14 cellular contexts compared by ENCODE assay signal in the genomic region with DNA sequence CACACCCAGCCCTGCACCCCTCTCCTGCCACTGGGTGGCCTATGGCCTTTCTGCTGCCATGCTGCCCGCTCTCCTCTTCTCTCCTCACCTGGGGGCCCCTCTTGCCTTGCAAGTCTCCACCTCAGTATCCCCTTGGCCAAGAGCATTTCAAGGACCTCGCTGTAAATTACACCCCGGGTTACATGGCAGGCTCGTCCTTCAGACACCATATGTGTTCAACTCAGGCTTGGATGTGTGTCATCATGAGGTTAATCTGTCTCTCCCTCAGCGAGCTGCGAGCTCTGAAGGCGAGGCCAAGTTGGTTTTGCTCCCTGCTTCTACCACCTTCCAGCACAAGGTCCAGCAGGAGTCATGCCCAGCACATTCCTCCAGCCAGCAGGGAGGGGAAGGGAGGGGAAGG.
DNase-seq lines count a peak whose midpoint lies in the region; ATAC-seq, FAIRE-seq and TF ChIP-seq lines count a peak whose summit lies in the region.
"Had no signal": no experiment of that assay in that cellular context is flagged by ENCODE, and none has a peak within 500 bp of the region (broad histone marks: within the 10 kb centered on the region; RNA-seq: fewer than 3 reads in every experiment).

No MANE protein-coding gene starts in this region.

- ATAC-seq in HepG2 (peak; percentile 26; the same call in 1 of the 3 replicates), right lobe of liver (no peak)
- no peak for ATAC-seq in effector memory CD8-positive, alpha-beta T cell (replicated peaks)
- ATAC-seq: gastroesophageal sphincter had no signal

- CTCF ChIA-PET in HepG2 (lab: Yijun Ruan, JAX; ENCODE audit: low intra/inter-chr PET ratio, low total read pairs): no interaction called here

- H3K9ac ChIP-seq in HepG2 (ENCODE audit: insufficient read depth, low read depth, low read length) (no peak overlapping the region), OCI-LY3 (ENCODE audit: low read length) (peak overlapping the region; percentile 80)

- no peaks in the 10 kb centered on the region for H3K9me3 Mint-ChIP-seq in effector memory CD8-positive, alpha-beta T cell

- H3K4me2 ChIP-seq in HepG2 (ENCODE audit: low read depth, low read length) (no peak overlapping the region), OCI-LY3 (ENCODE audit: low read length) (peak overlapping the region; percentile 86)

- TF ChIP-seq CTCF in HepG2 (CRISPR knock-in tag; IDR thresholded peaks at IDR 0.05): no peak
- no peak for TF ChIP-seq CTCF in right lobe of liver (IDR thresholded peaks at IDR 0.05)
- TF ChIP-seq CTCF in OCI-LY3 (IDR thresholded peaks at IDR 0.05; ENCODE audit: low read depth, low read length): no peak
- no peak for TF ChIP-seq CTCF in uterus (IDR thresholded peaks at IDR 0.05)

- no peak for DNase-seq in HepG2 (ENCODE audit: low spot score)
- DNase-seq in right lobe of liver: no peak
- no peak for DNase-seq in effector memory CD8-positive, alpha-beta T cell
- peak; percentile 25 for DNase-seq in ureter (ENCODE audit: low spot score)
- DNase-seq in NCI-H2029 (lab: John Stamatoyannopoulos, UW): no peak
- DNase-seq in iPS-NIHi11 (ENCODE audit: low spot score): no peak
- DNase-seq in uterus: no peak
- DNase-seq: DMS79 treated with DMSO at 0.1 percent for 48 hours, NCI-H1930, NCI-H526, ovary had no signal

- WGBS in HepG2 (ENCODE audit: low lambda C conversion rate): 8% methylated on average over 7 of the region's 7 CpGs
- 76% methylated on average over 7 of the region's 7 CpGs for WGBS in right lobe of liver (ENCODE audit: insufficient coverage, low coverage, low lambda C conversion rate, missing lambda C conversion rate)

- H2AFZ ChIP-seq in HepG2 (ENCODE audit: low read length): no peak overlapping the region
- H2AFZ ChIP-seq in OCI-LY3 (ENCODE audit: low read depth, low read length): no peak overlapping the region

- TF ChIP-seq EP300 in HepG2 (IDR thresholded peaks at IDR 0.05; ENCODE audit: low read depth in 2 of 2, low read length in 2 of 2) (no peak), HepG2 (CRISPR knock-in tag; IDR thresholded peaks at IDR 0.05; ENCODE audit: borderline replicate concordance) (no peak)

- H3K4me3 ChIP-seq in HepG2 (replicated peaks in 1 of 3; ENCODE audit: insufficient read depth in 1 of 3, low read depth in 2 of 3, low read length in 3 of 3) (no peak overlapping the region), right lobe of liver (no peak overlapping the region), OCI-LY3 (ENCODE audit: low read length) (no peak overlapping the region), uterus (no peak overlapping the region)
- H3K4me3 ChIP-seq: gastroesophageal sphincter, ovary had no signal

- POLR2A ChIA-PET in HepG2 (lab: Yijun Ruan, JAX): no interaction called here

- TF ChIP-seq POLR2A in HepG2 (IDR thresholded peaks at IDR 0.05; ENCODE audit: insufficient read depth in 1 of 2, low read depth in 2 of 2, low read length in 2 of 2): no peak
- no peak for TF ChIP-seq POLR2A in right lobe of liver (IDR thresholded peaks at IDR 0.05)
- TF ChIP-seq POLR2A in uterus (IDR thresholded peaks at IDR 0.05): no peak

- H3K4me3 Mint-ChIP-seq in effector memory CD8-positive, alpha-beta T cell: peak overlapping the region; percentile 66 to 68

- H3K36me3 Mint-ChIP-seq in effector memory CD8-positive, alpha-beta T cell (ENCODE audit: insufficient read depth): peaks cover 9% of the 10 kb centered on the region

- in situ Hi-C loops in HepG2 (cut with HindIII; ENCODE audit: extremely low pct_ligation_motif_present, low pct_unique_long_range_greater_than_20kb): no loop called here

- no peaks in the 10 kb centered on the region for H3K27me3 Mint-ChIP-seq in effector memory CD8-positive, alpha-beta T cell

- no peak for TF ChIP-seq RAD21 in HepG2 (CRISPR knock-in tag; IDR thresholded peaks at IDR 0.05)

- intact Hi-C loops in HepG2 (cut with micrococcal nuclease; ENCODE audit: unreplicated experiment): no loop called here
- intact Hi-C loops in right lobe of liver (cut with DNase I): no loop called here
- intact Hi-C loops in uterus (cut with DNase I; ENCODE audit: low total_unique reads): no loop called here

- H3K4me1 ChIP-seq in HepG2 (ENCODE audit: insufficient read depth, low read length) (no peaks in the 10 kb centered on the region), right lobe of liver (no peaks in the 10 kb centered on the region), OCI-LY3 (ENCODE audit: low read length) (peaks cover 69% of the 10 kb centered on the region), uterus (no peaks in the 10 kb centered on the region)
- H3K4me1 ChIP-seq: gastroesophageal sphincter had no signal

- no peak overlapping the region for H3K27ac ChIP-seq in HepG2 (ENCODE audit: extremely low read length, insufficient read depth, low read length)
- no peak overlapping the region for H3K27ac ChIP-seq in right lobe of liver
- peak overlapping the region; percentile 98 for H3K27ac ChIP-seq in OCI-LY3 (ENCODE audit: low read length)
- no peak overlapping the region for H3K27ac ChIP-seq in uterus
- H3K27ac ChIP-seq: gastroesophageal sphincter, ovary had no signal

- H3K9me3 ChIP-seq in HepG2 (ENCODE audit: low read length) (no peaks in the 10 kb centered on the region), right lobe of liver (no peaks in the 10 kb centered on the region), OCI-LY3 (ENCODE audit: insufficient read depth, low read length) (no peaks in the 10 kb centered on the region), uterus (no peaks in the 10 kb centered on the region)
- H3K9me3 ChIP-seq: gastroesophageal sphincter, ovary had no signal

- peaks cover 24 to 31% of the 10 kb centered on the region in 2 donors for H3K4me1 Mint-ChIP-seq in effector memory CD8-positive, alpha-beta T cell (ENCODE audit: low read depth in 2 of 2)

- no peak for FAIRE-seq in HepG2 (lab: Jason Lieb, UNC)
- FAIRE-seq: endothelial cell of umbilical vein had no signal

- no peaks in the 10 kb centered on the region for H3K79me2 ChIP-seq in HepG2 (ENCODE audit: insufficient read depth, low read length)
- no peaks in the 10 kb centered on the region for H3K79me2 ChIP-seq in OCI-LY3 (ENCODE audit: low read length)

- H4K20me1 ChIP-seq in HepG2 (ENCODE audit: insufficient read depth, low read length) (no peaks in the 10 kb centered on the region), OCI-LY3 (ENCODE audit: insufficient read depth, low read length) (no peaks in the 10 kb centered on the region)

- no TSS peak for BruUV-seq in HepG2 (replicated peaks; lab: Mats Ljungman, UMichigan)

- peak overlapping the region; percentile 75 to 93 for H3K27ac Mint-ChIP-seq in effector memory CD8-positive, alpha-beta T cell

- peaks cover 0 to 10% of the 10 kb centered on the region in 2 experiments; a peak in 2 of 5 replicates for H3K27me3 ChIP-seq in HepG2 (ENCODE audit: control insufficient read depth in 1 of 2, insufficient read depth in 2 of 2, low read length in 2 of 2)
- H3K27me3 ChIP-seq in right lobe of liver: no peaks in the 10 kb centered on the region
- no peaks in the 10 kb centered on the region for H3K27me3 ChIP-seq in OCI-LY3 (ENCODE audit: low read depth, low read length)
- H3K27me3 ChIP-seq in uterus: no peaks in the 10 kb centered on the region
- H3K27me3 ChIP-seq: ovary had no signal

- H3K36me3 ChIP-seq in HepG2 (replicated peaks in 1 of 2; ENCODE audit: control insufficient read depth in 1 of 2, insufficient read depth in 2 of 2, low read length in 2 of 2): no peaks in the 10 kb centered on the region
- no peaks in the 10 kb centered on the region for H3K36me3 ChIP-seq in right lobe of liver
- H3K36me3 ChIP-seq in OCI-LY3 (replicated peaks; ENCODE audit: low read depth, low read length): no peaks in the 10 kb centered on the region
- no peaks in the 10 kb centered on the region for H3K36me3 ChIP-seq in uterus
- H3K36me3 ChIP-seq: gastroesophageal sphincter, ovary had no signal

TF ChIP-seq in HepG2, 621 proteins besides CTCF, POLR2A, EP300 and RAD21:
- TF ChIP-seq ZNF780A (CRISPR knock-in tag; IDR thresholded peaks at IDR 0.05): no peak
- TF ChIP-seq ETV6 (CRISPR knock-in tag; conservative IDR thresholded peaks at IDR 0.05): no peak
- TF ChIP-seq FOXC1 (CRISPR knock-in tag; IDR thresholded peaks at IDR 0.05; ENCODE audit: borderline replicate concordance): no peak
- no peak for TF ChIP-seq ESRRA (CRISPR knock-in tag; IDR thresholded peaks at IDR 0.05; ENCODE audit: low read depth)
- no peak for TF ChIP-seq RNF2 (conservative IDR thresholded peaks at IDR 0.05; ENCODE audit: low read depth)
- TF ChIP-seq, protein P1, sequence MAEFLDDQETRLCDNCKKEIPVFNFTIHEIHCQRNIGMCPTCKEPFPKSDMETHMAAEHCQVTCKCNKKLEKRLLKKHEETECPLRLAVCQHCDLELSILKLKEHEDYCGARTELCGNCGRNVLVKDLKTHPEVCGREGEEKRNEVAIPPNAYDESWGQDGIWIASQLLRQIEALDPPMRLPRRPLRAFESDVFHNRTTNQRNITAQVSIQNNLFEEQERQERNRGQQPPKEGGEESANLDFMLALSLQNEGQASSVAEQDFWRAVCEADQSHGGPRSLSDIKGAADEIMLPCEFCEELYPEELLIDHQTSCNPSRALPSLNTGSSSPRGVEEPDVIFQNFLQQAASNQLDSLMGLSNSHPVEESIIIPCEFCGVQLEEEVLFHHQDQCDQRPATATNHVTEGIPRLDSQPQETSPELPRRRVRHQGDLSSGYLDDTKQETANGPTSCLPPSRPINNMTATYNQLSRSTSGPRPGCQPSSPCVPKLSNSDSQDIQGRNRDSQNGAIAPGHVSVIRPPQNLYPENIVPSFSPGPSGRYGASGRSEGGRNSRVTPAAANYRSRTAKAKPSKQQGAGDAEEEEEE (CRISPR knock-in tag; IDR thresholded peaks at IDR 0.05; ENCODE audit: borderline replicate concordance): no peak
- TF ChIP-seq ZNF660 (CRISPR knock-in tag; IDR thresholded peaks at IDR 0.05; ENCODE audit: borderline replicate concordance, low read depth): no peak
